7 cellular contexts compared by ENCODE assay signal in genomic region chr1:93317943-93318342, GRCh38.
"Had no signal": no experiment of that assay in that cellular context is flagged by ENCODE, and none has a peak within 500 bp of the region (broad histone marks: within the 10 kb centered on the region; RNA-seq: fewer than 3 reads in every experiment).

No MANE protein-coding gene starts in this region.

- H3K27ac ChIP-seq: KMS-11 had no signal

- FAIRE-seq: H1, H54 had no signal

- H3K9ac ChIP-seq: KMS-11 had no signal

- H3K27ac Mint-ChIP-seq: GM23338, H9 had no signal

- H2AFZ ChIP-seq: GM23338 had no signal

- DNase-seq: H9, HCEC 1CT, IMR-90 had no signal

- H3K4me3 ChIP-seq: GM23338 had no signal

- H3K4me2 ChIP-seq: GM23338, KMS-11 had no signal

- H3K4me3 Mint-ChIP-seq: GM23338, H9 had no signal

- H3K4me1 Mint-ChIP-seq: GM23338, H9 had no signal

- ATAC-seq: GM23338 had no signal
